In genomic region chr10:48400129-48400849, GRCh38 we compare ENCODE assay signal across 1 cellular context.
TF ChIP-seq lines count a peak whose summit lies in the region.

No MANE protein-coding gene starts in this region.

TF ChIP-seq in GM12878, 131 proteins besides CTCF, POLR2A, EP300 and RAD21 (continued from another document):
- TF ChIP-seq CREM (IDR thresholded peaks at IDR 0.05; ENCODE audit: low read depth) (no peak), JUNB (IDR thresholded peaks at IDR 0.05) (peak; percentile 29; the same call in 1 of the 2 replicates), RB1 (IDR thresholded peaks at IDR 0.05; ENCODE audit: borderline replicate concordance) (no peak), ZNF687 (IDR thresholded peaks at IDR 0.05) (no peak), BCL3 (IDR thresholded peaks at IDR 0.05; ENCODE audit: borderline replicate concordance, insufficient read depth, low read depth, low read length, poor library complexity, severe bottlenecking) (no peak), MXI1 (IDR thresholded peaks at IDR 0.05; ENCODE audit: low read depth, low read length) (no peak)
